9 cellular contexts compared by ENCODE assay signal in genomic region chr15:68204776-68205557, GRCh38. TPM values are rescaled to one million over a fixed set of nuclear protein-coding genes. Genes with fewer than 3 reads are reported as not detected.
DNase-seq lines count a peak whose midpoint lies in the region; ATAC-seq and TF ChIP-seq lines count a peak whose summit lies in the region.
"Had no signal": no experiment of that assay in that cellular context is flagged by ENCODE, and none has a peak within 500 bp of the region (broad histone marks: within the 10 kb centered on the region; RNA-seq: fewer than 3 reads in every experiment).

Gene CALML4 (minus strand): TSS chr15:68205332. CDS start chr15:68205247, 85 bp downstream.

- no peaks in the 10 kb centered on the region for H3K36me3 ChIP-seq in mucosa of stomach (ENCODE audit: control insufficient read depth, insufficient read depth, low read length)

- no peaks in the 10 kb centered on the region for H3K9me3 ChIP-seq in mucosa of stomach (ENCODE audit: control insufficient read depth, low read length)

- peaks cover 50% of the 10 kb centered on the region for H3K4me1 ChIP-seq in mucosa of stomach (ENCODE audit: control insufficient read depth, insufficient read depth, low read length)
- H3K4me1 ChIP-seq in foreskin keratinocyte, result peaks cover 19% of the 10 kb centered on the region

- peak; percentile 68 for DNase-seq in Ammon's horn (ENCODE audit: low spot score)
- peak; percentile 14 for DNase-seq in MV-4-11 (lab: John Stamatoyannopoulos, UW)
- DNase-seq in dermis microvascular lymphatic vessel endothelial cell (ENCODE audit: low read depth in 2 of 2), result peak; percentile 45 to 63
- no peak for DNase-seq in middle frontal gyrus (ENCODE audit: extremely low spot score, low spot score)
- DNase-seq in foreskin keratinocyte, result no peak
- no peak for DNase-seq in activated CD8-positive, alpha-beta memory T cell treated with anti-CD3 and anti-CD28 coated beads, Interleukin-2, amount 50 U/mL, for 48 hours

- peak within 1 kb of the TSS; percentile 48 for H3K4me3 ChIP-seq in mucosa of stomach (ENCODE audit: low read length)

- H3K27ac ChIP-seq in foreskin keratinocyte, result no peak within 1 kb of the TSS

- H3K27me3 ChIP-seq in mucosa of stomach (ENCODE audit: control insufficient read depth, insufficient read depth, low read length), result no peaks in the 10 kb centered on the region
- no peaks in the 10 kb centered on the region for H3K27me3 ChIP-seq in foreskin keratinocyte

- TF ChIP-seq CTCF in foreskin keratinocyte (conservative IDR thresholded peaks at IDR 0.05), result no peak

- no peak for ATAC-seq in HG03025 (IDR thresholded peaks at IDR 0.05; ENCODE audit: low FRiP score, unreplicated experiment)
- no peak for ATAC-seq in foreskin keratinocyte
- ATAC-seq: Panc1 had no signal

- H3K9ac ChIP-seq in mucosa of stomach (ENCODE audit: low read length), result peak within 1 kb of the TSS; percentile 55

RNA-seq across cellular contexts. Expression of gene CALML4, which starts in this region (rescaled TPM):
- total RNA-seq in dermis microvascular lymphatic vessel endothelial cell (1.3 and 1.4 TPM in 2 replicates), foreskin keratinocyte (4.3 and 4.4 TPM in 2 replicates)
- polyA plus RNA-seq in foreskin keratinocyte, result 5.5 and 8.1 TPM in 2 replicates

Comparison
In these comparisons a context has a peak if more than half of its experiments do, and no peak if none do; other contexts are left out.
1. DNase-seq: peak in Ammon's horn (single experiment), MV-4-11 (single experiment) and dermis microvascular lymphatic vessel endothelial cell (2 of 2); none in middle frontal gyrus (single experiment), foreskin keratinocyte (0 of 2) and activated CD8-positive, alpha-beta memory T cell treated with anti-CD3 and anti-CD28 coated beads, Interleukin-2, amount 50 U/mL, for 48 hours (single experiment).